ENCODE assay signal across 1 cellular context in the genomic region with DNA sequence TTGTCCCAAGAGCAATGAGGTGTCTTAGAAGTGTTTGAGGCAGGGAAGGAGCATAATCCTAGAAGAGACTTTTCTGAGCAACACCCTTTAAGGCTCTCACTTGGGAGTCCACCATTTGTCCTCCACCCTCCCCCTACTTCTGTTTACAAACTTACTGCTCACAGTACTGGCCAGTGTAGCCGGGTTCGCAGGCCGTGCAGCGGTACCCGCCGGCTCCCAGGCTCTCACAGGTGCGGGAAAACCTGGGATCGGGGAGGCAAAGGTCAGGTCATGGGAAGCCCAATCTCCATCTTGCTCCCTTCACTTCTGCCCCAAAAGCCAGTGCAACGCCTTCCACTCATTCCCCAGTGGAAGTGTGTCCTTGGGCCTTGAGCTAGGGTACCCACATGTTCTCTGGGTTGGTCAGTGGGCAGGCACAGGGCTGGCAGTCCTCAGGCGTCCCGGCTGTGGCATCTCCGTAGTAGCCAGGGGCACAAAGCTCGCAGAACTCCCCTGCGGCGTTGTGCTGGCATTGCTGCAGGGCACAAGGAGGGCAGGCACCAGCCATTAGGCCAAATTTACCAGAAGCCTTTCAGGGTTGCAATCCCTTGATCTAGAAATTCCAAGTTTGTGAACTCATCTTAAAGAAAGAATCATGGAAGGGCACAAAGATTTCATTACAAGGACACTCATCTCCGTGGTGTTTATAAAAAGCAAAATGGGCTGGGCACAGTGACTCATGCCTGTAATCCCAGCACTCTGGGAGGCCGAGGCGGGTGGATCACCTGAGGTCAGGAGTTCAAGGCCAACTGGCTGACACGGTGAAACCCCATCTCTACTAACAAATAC.
TF ChIP-seq lines count a peak whose summit lies in the region.

No MANE protein-coding gene starts in this region.

TF ChIP-seq in HepG2, 621 proteins besides CTCF, POLR2A, EP300 and RAD21 (continued from another document):
- TF ChIP-seq, protein P1, sequence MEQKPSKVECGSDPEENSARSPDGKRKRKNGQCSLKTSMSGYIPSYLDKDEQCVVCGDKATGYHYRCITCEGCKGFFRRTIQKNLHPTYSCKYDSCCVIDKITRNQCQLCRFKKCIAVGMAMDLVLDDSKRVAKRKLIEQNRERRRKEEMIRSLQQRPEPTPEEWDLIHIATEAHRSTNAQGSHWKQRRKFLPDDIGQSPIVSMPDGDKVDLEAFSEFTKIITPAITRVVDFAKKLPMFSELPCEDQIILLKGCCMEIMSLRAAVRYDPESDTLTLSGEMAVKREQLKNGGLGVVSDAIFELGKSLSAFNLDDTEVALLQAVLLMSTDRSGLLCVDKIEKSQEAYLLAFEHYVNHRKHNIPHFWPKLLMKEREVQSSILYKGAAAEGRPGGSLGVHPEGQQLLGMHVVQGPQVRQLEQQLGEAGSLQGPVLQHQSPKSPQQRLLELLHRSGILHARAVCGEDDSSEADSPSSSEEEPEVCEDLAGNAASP (CRISPR knock-in tag; IDR thresholded peaks at IDR 0.05; ENCODE audit: borderline replicate concordance): peak; percentile 57; the same call in 1 of the 2 replicates
- TF ChIP-seq CREB1 (IDR thresholded peaks at IDR 0.05) (no peak), CREB1 (CRISPR knock-in tag; IDR thresholded peaks at IDR 0.05) (peak; percentile 54), DPF2 (CRISPR knock-in tag; IDR thresholded peaks at IDR 0.05; ENCODE audit: borderline replicate concordance, low read depth) (0 out of 2 replicates have a peak, but pooled peaks have one; percentile 15), ZNF577 (CRISPR knock-in tag; IDR thresholded peaks at IDR 0.05; ENCODE audit: borderline replicate concordance, low read depth) (no peak), NFYC (CRISPR knock-in tag; IDR thresholded peaks at IDR 0.05) (no peak), NCOA2 (CRISPR knock-in tag; IDR thresholded peaks at IDR 0.05) (peak; percentile 48; the same call in 1 of the 2 replicates), ZBTB38 (CRISPR knock-in tag; IDR thresholded peaks at IDR 0.05) (no peak), ZNF629 (CRISPR knock-in tag; conservative IDR thresholded peaks at IDR 0.05) (0 out of 2 replicates have a peak, but pooled peaks have one; percentile 27), KAT8 (CRISPR knock-in tag; IDR thresholded peaks at IDR 0.05) (0 out of 2 replicates have a peak, but pooled peaks have one; percentile 31), NBN (conservative IDR thresholded peaks at IDR 0.05) (no peak), CBFB (CRISPR knock-in tag; IDR thresholded peaks at IDR 0.05) (no peak), FOXP1 (IDR thresholded peaks at IDR 0.05) (no peak), FOXP1 (CRISPR knock-in tag; IDR thresholded peaks at IDR 0.05) (peak; percentile 42; the same call in 1 of the 2 replicates), ZNF839 (CRISPR knock-in tag; IDR thresholded peaks at IDR 0.05; ENCODE audit: borderline replicate concordance) (no peak), ERF (CRISPR knock-in tag; IDR thresholded peaks at IDR 0.05) (0 out of 2 replicates have a peak, but pooled peaks have one; percentile 16)
- TF ChIP-seq, protein P2, sequence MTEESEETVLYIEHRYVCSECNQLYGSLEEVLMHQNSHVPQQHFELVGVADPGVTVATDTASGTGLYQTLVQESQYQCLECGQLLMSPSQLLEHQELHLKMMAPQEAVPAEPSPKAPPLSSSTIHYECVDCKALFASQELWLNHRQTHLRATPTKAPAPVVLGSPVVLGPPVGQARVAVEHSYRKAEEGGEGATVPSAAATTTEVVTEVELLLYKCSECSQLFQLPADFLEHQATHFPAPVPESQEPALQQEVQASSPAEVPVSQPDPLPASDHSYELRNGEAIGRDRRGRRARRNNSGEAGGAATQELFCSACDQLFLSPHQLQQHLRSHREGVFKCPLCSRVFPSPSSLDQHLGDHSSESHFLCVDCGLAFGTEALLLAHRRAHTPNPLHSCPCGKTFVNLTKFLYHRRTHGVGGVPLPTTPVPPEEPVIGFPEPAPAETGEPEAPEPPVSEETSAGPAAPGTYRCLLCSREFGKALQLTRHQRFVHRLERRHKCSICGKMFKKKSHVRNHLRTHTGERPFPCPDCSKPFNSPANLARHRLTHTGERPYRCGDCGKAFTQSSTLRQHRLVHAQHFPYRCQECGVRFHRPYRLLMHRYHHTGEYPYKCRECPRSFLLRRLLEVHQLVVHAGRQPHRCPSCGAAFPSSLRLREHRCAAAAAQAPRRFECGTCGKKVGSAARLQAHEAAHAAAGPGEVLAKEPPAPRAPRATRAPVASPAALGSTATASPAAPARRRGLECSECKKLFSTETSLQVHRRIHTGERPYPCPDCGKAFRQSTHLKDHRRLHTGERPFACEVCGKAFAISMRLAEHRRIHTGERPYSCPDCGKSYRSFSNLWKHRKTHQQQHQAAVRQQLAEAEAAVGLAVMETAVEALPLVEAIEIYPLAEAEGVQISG (CRISPR knock-in tag; IDR thresholded peaks at IDR 0.05): no peak
- TF ChIP-seq, protein P3, sequence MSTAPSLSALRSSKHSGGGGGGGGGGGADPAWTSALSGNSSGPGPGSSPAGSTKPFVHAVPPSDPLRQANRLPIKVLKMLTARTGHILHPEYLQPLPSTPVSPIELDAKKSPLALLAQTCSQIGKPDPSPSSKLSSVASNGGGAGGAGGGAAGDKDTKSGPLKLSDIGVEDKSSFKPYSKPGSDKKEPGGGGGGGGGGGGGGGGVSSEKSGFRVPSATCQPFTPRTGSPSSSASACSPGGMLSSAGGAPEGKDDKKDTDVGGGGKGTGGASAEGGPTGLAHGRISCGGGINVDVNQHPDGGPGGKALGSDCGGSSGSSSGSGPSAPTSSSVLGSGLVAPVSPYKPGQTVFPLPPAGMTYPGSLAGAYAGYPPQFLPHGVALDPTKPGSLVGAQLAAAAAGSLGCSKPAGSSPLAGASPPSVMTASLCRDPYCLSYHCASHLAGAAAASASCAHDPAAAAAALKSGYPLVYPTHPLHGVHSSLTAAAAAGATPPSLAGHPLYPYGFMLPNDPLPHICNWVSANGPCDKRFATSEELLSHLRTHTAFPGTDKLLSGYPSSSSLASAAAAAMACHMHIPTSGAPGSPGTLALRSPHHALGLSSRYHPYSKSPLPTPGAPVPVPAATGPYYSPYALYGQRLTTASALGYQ (CRISPR knock-in tag; IDR thresholded peaks at IDR 0.05): peak; percentile 28; the same call in 1 of the 2 replicates
- TF ChIP-seq, protein P4, sequence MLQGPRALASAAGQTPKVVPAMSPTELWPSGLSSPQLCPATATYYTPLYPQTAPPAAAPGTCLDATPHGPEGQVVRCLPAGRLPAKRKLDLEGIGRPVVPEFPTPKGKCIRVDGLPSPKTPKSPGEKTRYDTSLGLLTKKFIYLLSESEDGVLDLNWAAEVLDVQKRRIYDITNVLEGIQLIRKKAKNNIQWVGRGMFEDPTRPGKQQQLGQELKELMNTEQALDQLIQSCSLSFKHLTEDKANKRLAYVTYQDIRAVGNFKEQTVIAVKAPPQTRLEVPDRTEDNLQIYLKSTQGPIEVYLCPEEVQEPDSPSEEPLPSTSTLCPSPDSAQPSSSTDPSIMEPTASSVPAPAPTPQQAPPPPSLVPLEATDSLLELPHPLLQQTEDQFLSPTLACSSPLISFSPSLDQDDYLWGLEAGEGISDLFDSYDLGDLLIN (CRISPR knock-in tag; IDR thresholded peaks at IDR 0.05; ENCODE audit: borderline replicate concordance): no peak
- TF ChIP-seq, protein P5, sequence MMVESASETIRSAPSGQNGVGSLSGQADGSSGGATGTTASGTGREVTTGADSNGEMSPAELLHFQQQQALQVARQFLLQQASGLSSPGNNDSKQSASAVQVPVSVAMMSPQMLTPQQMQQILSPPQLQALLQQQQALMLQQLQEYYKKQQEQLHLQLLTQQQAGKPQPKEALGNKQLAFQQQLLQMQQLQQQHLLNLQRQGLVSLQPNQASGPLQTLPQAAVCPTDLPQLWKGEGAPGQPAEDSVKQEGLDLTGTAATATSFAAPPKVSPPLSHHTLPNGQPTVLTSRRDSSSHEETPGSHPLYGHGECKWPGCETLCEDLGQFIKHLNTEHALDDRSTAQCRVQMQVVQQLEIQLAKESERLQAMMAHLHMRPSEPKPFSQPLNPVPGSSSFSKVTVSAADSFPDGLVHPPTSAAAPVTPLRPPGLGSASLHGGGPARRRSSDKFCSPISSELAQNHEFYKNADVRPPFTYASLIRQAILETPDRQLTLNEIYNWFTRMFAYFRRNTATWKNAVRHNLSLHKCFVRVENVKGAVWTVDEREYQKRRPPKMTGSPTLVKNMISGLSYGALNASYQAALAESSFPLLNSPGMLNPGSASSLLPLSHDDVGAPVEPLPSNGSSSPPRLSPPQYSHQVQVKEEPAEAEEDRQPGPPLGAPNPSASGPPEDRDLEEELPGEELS (CRISPR knock-in tag; IDR thresholded peaks at IDR 0.05): peak; percentile 66
- TF ChIP-seq, protein P6, sequence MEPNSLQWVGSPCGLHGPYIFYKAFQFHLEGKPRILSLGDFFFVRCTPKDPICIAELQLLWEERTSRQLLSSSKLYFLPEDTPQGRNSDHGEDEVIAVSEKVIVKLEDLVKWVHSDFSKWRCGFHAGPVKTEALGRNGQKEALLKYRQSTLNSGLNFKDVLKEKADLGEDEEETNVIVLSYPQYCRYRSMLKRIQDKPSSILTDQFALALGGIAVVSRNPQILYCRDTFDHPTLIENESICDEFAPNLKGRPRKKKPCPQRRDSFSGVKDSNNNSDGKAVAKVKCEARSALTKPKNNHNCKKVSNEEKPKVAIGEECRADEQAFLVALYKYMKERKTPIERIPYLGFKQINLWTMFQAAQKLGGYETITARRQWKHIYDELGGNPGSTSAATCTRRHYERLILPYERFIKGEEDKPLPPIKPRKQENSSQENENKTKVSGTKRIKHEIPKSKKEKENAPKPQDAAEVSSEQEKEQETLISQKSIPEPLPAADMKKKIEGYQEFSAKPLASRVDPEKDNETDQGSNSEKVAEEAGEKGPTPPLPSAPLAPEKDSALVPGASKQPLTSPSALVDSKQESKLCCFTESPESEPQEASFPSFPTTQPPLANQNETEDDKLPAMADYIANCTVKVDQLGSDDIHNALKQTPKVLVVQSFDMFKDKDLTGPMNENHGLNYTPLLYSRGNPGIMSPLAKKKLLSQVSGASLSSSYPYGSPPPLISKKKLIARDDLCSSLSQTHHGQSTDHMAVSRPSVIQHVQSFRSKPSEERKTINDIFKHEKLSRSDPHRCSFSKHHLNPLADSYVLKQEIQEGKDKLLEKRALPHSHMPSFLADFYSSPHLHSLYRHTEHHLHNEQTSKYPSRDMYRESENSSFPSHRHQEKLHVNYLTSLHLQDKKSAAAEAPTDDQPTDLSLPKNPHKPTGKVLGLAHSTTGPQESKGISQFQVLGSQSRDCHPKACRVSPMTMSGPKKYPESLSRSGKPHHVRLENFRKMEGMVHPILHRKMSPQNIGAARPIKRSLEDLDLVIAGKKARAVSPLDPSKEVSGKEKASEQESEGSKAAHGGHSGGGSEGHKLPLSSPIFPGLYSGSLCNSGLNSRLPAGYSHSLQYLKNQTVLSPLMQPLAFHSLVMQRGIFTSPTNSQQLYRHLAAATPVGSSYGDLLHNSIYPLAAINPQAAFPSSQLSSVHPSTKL (CRISPR knock-in tag; IDR thresholded peaks at IDR 0.05): peak; percentile 89
